ENCODE assay signal across 31 cellular contexts in the genomic region with DNA sequence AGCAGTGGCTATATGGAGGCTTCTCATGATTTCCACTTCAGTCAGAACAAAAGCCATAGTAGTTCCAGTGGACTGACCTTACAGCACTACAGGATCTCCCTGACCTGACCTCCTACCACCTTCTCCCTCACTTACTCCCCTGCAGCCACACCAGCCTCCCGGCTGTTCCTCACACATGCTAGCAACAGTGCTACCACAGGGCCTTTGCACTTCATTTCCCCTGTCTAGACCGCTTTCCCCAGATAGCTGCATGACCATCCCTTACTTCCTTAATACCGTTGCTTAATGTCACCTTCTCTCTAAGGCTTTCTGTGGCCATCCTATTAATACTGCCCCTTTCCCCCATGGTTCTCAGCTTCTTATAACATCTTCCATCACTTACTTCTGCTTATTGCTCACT.
"Had no signal": no experiment of that assay in that cellular context is flagged by ENCODE, and none has a peak within 500 bp of the region (broad histone marks: within the 10 kb centered on the region; RNA-seq: fewer than 3 reads in every experiment).

No MANE protein-coding gene starts in this region.

- H3K36me3 ChIP-seq: cardiac muscle cell, ovary had no signal

- H3K4me3 ChIP-seq: adrenal gland, ascending aorta, cardiac muscle cell, gastroesophageal sphincter, hepatocyte, ovary, skin epidermis, stomach, suprapubic skin, tibial nerve had no signal

- H3K9me3 ChIP-seq: adrenal gland, ascending aorta, gastroesophageal sphincter, ovary, stomach, suprapubic skin, tibial nerve had no signal

- H3K4me1 Mint-ChIP-seq: activated CD4-positive, alpha-beta T cell treated with anti-CD3 and anti-CD28 coated beads, Interleukin-2, amount 10 ng/mL, durations not matched to agents 24 days and 14 days; activated naive CD8-positive, alpha-beta T cell treated with anti-CD3 and anti-CD28 coated beads for 36 hours; activated T-helper 17 cell treated with anti-CD3 and anti-CD28 coated beads, Interleukin-2, amount 50 U/mL, for 72 hours; stimulated activated memory B cell treated with anti-CD40 and anti-IgM and Interleukin-4, amounts not matched to agents 10 μg/mL and 1 μg/mL and 100 μg/mL, for 72 hours had no signal

- H3K27ac Mint-ChIP-seq: activated CD4-positive, alpha-beta memory T cell treated with anti-CD3 and anti-CD28 coated beads for 36 hours; activated CD4-positive, alpha-beta T cell treated with anti-CD3 and anti-CD28 coated beads, Interleukin-2, amount 10 ng/mL, durations not matched to agents 24 days and 14 days; activated naive CD8-positive, alpha-beta T cell treated with anti-CD3 and anti-CD28 coated beads for 36 hours; activated T-helper 17 cell treated with anti-CD3 and anti-CD28 coated beads, Interleukin-2, amount 50 U/mL, for 72 hours; progenitor cell of endocrine pancreas; stimulated activated memory B cell treated with anti-CD40 and anti-IgM and Interleukin-4, amounts not matched to agents 10 μg/mL and 1 μg/mL and 100 μg/mL, for 72 hours; T-helper 1 cell treated with Interleukin-12 subunit alpha and Interleukin-12 subunit beta and Interleukin-4 antibody, amounts not matched to agents 30 μg/mL and 1 μg/mL, for 36 hours had no signal

- H3K9me3 Mint-ChIP-seq: activated CD4-positive, alpha-beta memory T cell treated with anti-CD3 and anti-CD28 coated beads for 36 hours; activated CD4-positive, alpha-beta T cell treated with anti-CD3 and anti-CD28 coated beads, Interleukin-2, amount 10 ng/mL, durations not matched to agents 24 days and 14 days; activated naive CD8-positive, alpha-beta T cell treated with anti-CD3 and anti-CD28 coated beads for 36 hours; activated T-cell treated with anti-CD3 and anti-CD28 coated beads, Interleukin-2, amount 50 U/mL, for 4 hours; activated T-helper 17 cell treated with anti-CD3 and anti-CD28 coated beads, Interleukin-2, amount 50 U/mL, for 72 hours; stimulated activated memory B cell treated with anti-CD40 and anti-IgM and Interleukin-4, amounts not matched to agents 10 μg/mL and 1 μg/mL and 100 μg/mL, for 72 hours; T-helper 1 cell treated with Interleukin-12 subunit alpha and Interleukin-12 subunit beta and Interleukin-4 antibody, amounts not matched to agents 30 μg/mL and 1 μg/mL, for 36 hours had no signal

- H3K4me3 Mint-ChIP-seq: activated CD4-positive, alpha-beta memory T cell treated with anti-CD3 and anti-CD28 coated beads for 36 hours; activated CD4-positive, alpha-beta T cell treated with anti-CD3 and anti-CD28 coated beads, Interleukin-2, amount 10 ng/mL, durations not matched to agents 24 days and 14 days; activated naive CD8-positive, alpha-beta T cell treated with anti-CD3 and anti-CD28 coated beads for 36 hours; activated T-cell treated with anti-CD3 and anti-CD28 coated beads, Interleukin-2, amount 50 U/mL, for 4 hours; activated T-helper 17 cell treated with anti-CD3 and anti-CD28 coated beads, Interleukin-2, amount 50 U/mL, for 72 hours; brain; naive thymus-derived CD4-positive, alpha-beta T cell; stimulated activated memory B cell treated with anti-CD40 and anti-IgM and Interleukin-4, amounts not matched to agents 10 μg/mL and 1 μg/mL and 100 μg/mL, for 72 hours; T-helper 1 cell treated with Interleukin-12 subunit alpha and Interleukin-12 subunit beta and Interleukin-4 antibody, amounts not matched to agents 30 μg/mL and 1 μg/mL, for 36 hours had no signal

- H3K4me1 ChIP-seq: adrenal gland, ascending aorta, gastroesophageal sphincter, stomach, suprapubic skin, tibial nerve had no signal

- H3K27me3 Mint-ChIP-seq: activated CD4-positive, alpha-beta memory T cell treated with anti-CD3 and anti-CD28 coated beads for 36 hours; activated CD4-positive, alpha-beta T cell treated with anti-CD3 and anti-CD28 coated beads, Interleukin-2, amount 10 ng/mL, durations not matched to agents 24 days and 14 days; activated naive CD8-positive, alpha-beta T cell treated with anti-CD3 and anti-CD28 coated beads for 36 hours; activated T-helper 17 cell treated with anti-CD3 and anti-CD28 coated beads, Interleukin-2, amount 50 U/mL, for 72 hours; naive thymus-derived CD4-positive, alpha-beta T cell; progenitor cell of endocrine pancreas; stimulated activated memory B cell treated with anti-CD40 and anti-IgM and Interleukin-4, amounts not matched to agents 10 μg/mL and 1 μg/mL and 100 μg/mL, for 72 hours had no signal

- H3K27ac ChIP-seq: adrenal gland, ascending aorta, cardiac muscle cell, gastroesophageal sphincter, hepatocyte, ovary, skin epidermis, stomach, suprapubic skin, tibial nerve had no signal

- ATAC-seq: activated T-cell treated with anti-CD3 and anti-CD28 coated beads, Interleukin-2, amount 50 U/mL, for 4 hours; activated T-helper 17 cell treated with anti-CD3 and anti-CD28 coated beads, Interleukin-2, amount 50 U/mL, for 72 hours; gastroesophageal sphincter; left cardiac atrium; left ventricle myocardium superior; naive thymus-derived CD4-positive, alpha-beta T cell; sciatic nerve; stimulated activated memory B cell treated with anti-CD40 and anti-IgM and Interleukin-4, amounts not matched to agents 10 μg/mL and 1 μg/mL and 100 μg/mL, for 72 hours had no signal

- H3K27me3 ChIP-seq: adrenal gland, ascending aorta, cardiac muscle cell, gastroesophageal sphincter, hepatocyte, ovary, stomach, suprapubic skin, tibial nerve had no signal

- DNase-seq: activated CD4-positive, alpha-beta memory T cell treated with anti-CD3 and anti-CD28 coated beads for 36 hours; activated CD4-positive, alpha-beta T cell treated with anti-CD3 and anti-CD28 coated beads, Interleukin-2, amount 10 ng/mL, durations not matched to agents 24 days and 14 days; activated CD4-positive, CD25-positive, alpha-beta regulatory T cell treated with anti-CD3 and anti-CD28 coated beads, Interleukin-2, amount 50 U/mL, for 72 hours; activated gamma-delta T cell treated with Interleukin-2 at 50 U/mL for 16 hours; activated naive CD8-positive, alpha-beta T cell treated with anti-CD3 and anti-CD28 coated beads for 36 hours; activated T-cell treated with anti-CD3 and anti-CD28 coated beads, Interleukin-2, amount 50 U/mL, for 4 hours; adrenal gland; cortex of kidney; islet precursor cell; left cardiac atrium; left ventricle myocardium superior; mammary epithelial cell; naive thymus-derived CD4-positive, alpha-beta T cell; ovary; stimulated activated CD4-positive, alpha-beta T cell treated with anti-CD3 and anti-CD28 coated beads, Interleukin-12 subunit alpha, Interleukin-12 subunit beta, amount 100 ng/mL, for 4 hours; stimulated activated CD4-positive, alpha-beta T cell treated with anti-CD3 and anti-CD28 coated beads, Interleukin-4, amount 100 ng/mL, for 1 hour; stomach; SW 1271 had no signal
